ENCODE assay signal across 8 cellular contexts in genomic region chr1:22711591-22712501, GRCh38. TPM values are rescaled to one million over a fixed set of nuclear protein-coding genes. Genes with fewer than 3 reads are reported as not detected.
DNase-seq lines count a peak whose midpoint lies in the region; ATAC-seq and TF ChIP-seq lines count a peak whose summit lies in the region.

No MANE protein-coding gene starts in this region.

- H3K4me3 ChIP-seq in testis, result peak overlapping the region; percentile 47 to 49

- POLR2A ChIA-PET in activated CD8-positive, alpha-beta T cell treated with anti-CD3 and anti-CD28 coated beads, Interleukin-2, amount 10 ng/mL, durations not matched to agents 7 days and 5 days (lab: Charles Lee), result no interaction called here

- no peak for DNase-seq in activated naive CD4-positive, alpha-beta T cell treated with anti-CD3 and anti-CD28 coated beads for 36 hours
- DNase-seq in activated naive CD4-positive, alpha-beta T cell treated with anti-CD3 and anti-CD28 coated beads, Interleukin-2, amount 10 ng/mL, durations not matched to agents 7 days and 5 days, result no peak
- DNase-seq in activated CD8-positive, alpha-beta T cell treated with anti-CD3 and anti-CD28 coated beads, Interleukin-2, amount 10 ng/mL, durations not matched to agents 7 days and 5 days, result no peak
- DNase-seq in iPS-NIHi11 (ENCODE audit: low spot score), result peak; percentile 56
- peak; percentile 18 for DNase-seq in testis
- no peak for DNase-seq in effector CD8-positive, alpha-beta T cell (lab: John Stamatoyannopoulos, UW)
- no peak for DNase-seq in inferior parietal cortex (ENCODE audit: extremely low spot score)
- no peak for DNase-seq in germinal center (ENCODE audit: low spot score)

- peak overlapping the region; percentile 30 for H3K4me3 Mint-ChIP-seq in activated naive CD4-positive, alpha-beta T cell treated with anti-CD3 and anti-CD28 coated beads for 36 hours
- no peak overlapping the region for H3K4me3 Mint-ChIP-seq in activated naive CD4-positive, alpha-beta T cell treated with anti-CD3 and anti-CD28 coated beads, Interleukin-2, amount 10 ng/mL, durations not matched to agents 7 days and 5 days
- H3K4me3 Mint-ChIP-seq in activated CD8-positive, alpha-beta T cell treated with anti-CD3 and anti-CD28 coated beads, Interleukin-2, amount 10 ng/mL, durations not matched to agents 7 days and 5 days, result peak overlapping the region; percentile 19

- intact Hi-C loops in activated naive CD4-positive, alpha-beta T cell treated with anti-CD3 and anti-CD28 coated beads for 36 hours (cut with micrococcal nuclease), result no loop called here
- intact Hi-C loops in testis (cut with DNase I; ENCODE audit: low total_unique reads), result no loop called here

- CTCF ChIA-PET in activated naive CD4-positive, alpha-beta T cell treated with anti-CD3 and anti-CD28 coated beads for 36 hours (lab: Charles Lee), result no interaction called here
- CTCF ChIA-PET in activated naive CD4-positive, alpha-beta T cell treated with anti-CD3 and anti-CD28 coated beads, Interleukin-2, amount 10 ng/mL, durations not matched to agents 7 days and 5 days (lab: Charles Lee), result interaction anchor here (1.1 kb wide), 1 partner anchor 7 kb away, joined by 4 read pairs; no protein-coding TSS in a partner anchor
- CTCF ChIA-PET in activated CD8-positive, alpha-beta T cell treated with anti-CD3 and anti-CD28 coated beads, Interleukin-2, amount 10 ng/mL, durations not matched to agents 7 days and 5 days (lab: Charles Lee), result interaction anchor here (1.1 kb wide), 1 partner anchor 7 kb away, joined by 3 read pairs; no protein-coding TSS in a partner anchor

- H3K27ac ChIP-seq in testis, result no peak overlapping the region

- peaks cover 46% of the 10 kb centered on the region for H3K27me3 Mint-ChIP-seq in activated naive CD4-positive, alpha-beta T cell treated with anti-CD3 and anti-CD28 coated beads for 36 hours (ENCODE audit: low read depth)
- peaks cover 76% of the 10 kb centered on the region for H3K27me3 Mint-ChIP-seq in activated naive CD4-positive, alpha-beta T cell treated with anti-CD3 and anti-CD28 coated beads, Interleukin-2, amount 10 ng/mL, durations not matched to agents 7 days and 5 days
- H3K27me3 Mint-ChIP-seq in activated CD8-positive, alpha-beta T cell treated with anti-CD3 and anti-CD28 coated beads, Interleukin-2, amount 10 ng/mL, durations not matched to agents 7 days and 5 days (ENCODE audit: low read depth), result peaks cover 60% of the 10 kb centered on the region

- WGBS in testis, 2 donors, result 17 to 45% methylated on average over 15 to 51 of the region's 53 CpGs

- H3K4me1 ChIP-seq in testis, result peaks cover 7% of the 10 kb centered on the region

- no peaks in the 10 kb centered on the region for H3K27me3 ChIP-seq in testis

- no peak for TF ChIP-seq CTCF in testis (IDR thresholded peaks at IDR 0.05)

- peaks cover 9% of the 10 kb centered on the region for H3K4me1 Mint-ChIP-seq in activated naive CD4-positive, alpha-beta T cell treated with anti-CD3 and anti-CD28 coated beads for 36 hours (ENCODE audit: low read depth)
- peaks cover 5% of the 10 kb centered on the region for H3K4me1 Mint-ChIP-seq in activated naive CD4-positive, alpha-beta T cell treated with anti-CD3 and anti-CD28 coated beads, Interleukin-2, amount 10 ng/mL, durations not matched to agents 7 days and 5 days
- H3K4me1 Mint-ChIP-seq in activated CD8-positive, alpha-beta T cell treated with anti-CD3 and anti-CD28 coated beads, Interleukin-2, amount 10 ng/mL, durations not matched to agents 7 days and 5 days (ENCODE audit: low read depth), result peaks cover 7% of the 10 kb centered on the region

- H3K36me3 Mint-ChIP-seq in activated naive CD4-positive, alpha-beta T cell treated with anti-CD3 and anti-CD28 coated beads for 36 hours (ENCODE audit: low read depth), result no peaks in the 10 kb centered on the region
- H3K36me3 Mint-ChIP-seq in activated naive CD4-positive, alpha-beta T cell treated with anti-CD3 and anti-CD28 coated beads, Interleukin-2, amount 10 ng/mL, durations not matched to agents 7 days and 5 days, result no peaks in the 10 kb centered on the region
- H3K36me3 Mint-ChIP-seq in activated CD8-positive, alpha-beta T cell treated with anti-CD3 and anti-CD28 coated beads, Interleukin-2, amount 10 ng/mL, durations not matched to agents 7 days and 5 days (ENCODE audit: low read depth), result no peaks in the 10 kb centered on the region

- TF ChIP-seq POLR2A in testis (IDR thresholded peaks at IDR 0.05), result no peak

- no peak for ATAC-seq in activated CD8-positive, alpha-beta T cell treated with anti-CD3 and anti-CD28 coated beads, Interleukin-2, amount 10 ng/mL, durations not matched to agents 7 days and 5 days

- no peaks in the 10 kb centered on the region for H3K9me3 Mint-ChIP-seq in activated naive CD4-positive, alpha-beta T cell treated with anti-CD3 and anti-CD28 coated beads for 36 hours
- no peaks in the 10 kb centered on the region for H3K9me3 Mint-ChIP-seq in activated naive CD4-positive, alpha-beta T cell treated with anti-CD3 and anti-CD28 coated beads, Interleukin-2, amount 10 ng/mL, durations not matched to agents 7 days and 5 days
- no peaks in the 10 kb centered on the region for H3K9me3 Mint-ChIP-seq in activated CD8-positive, alpha-beta T cell treated with anti-CD3 and anti-CD28 coated beads, Interleukin-2, amount 10 ng/mL, durations not matched to agents 7 days and 5 days (ENCODE audit: insufficient read depth)

- H3K9me3 ChIP-seq in testis, result no peaks in the 10 kb centered on the region

- no peaks in the 10 kb centered on the region for H3K36me3 ChIP-seq in testis (ENCODE audit: low read depth, missing control alignments)

- H3K27ac Mint-ChIP-seq in activated naive CD4-positive, alpha-beta T cell treated with anti-CD3 and anti-CD28 coated beads for 36 hours, result no peak overlapping the region
- no peak overlapping the region for H3K27ac Mint-ChIP-seq in activated naive CD4-positive, alpha-beta T cell treated with anti-CD3 and anti-CD28 coated beads, Interleukin-2, amount 10 ng/mL, durations not matched to agents 7 days and 5 days
- H3K27ac Mint-ChIP-seq in activated CD8-positive, alpha-beta T cell treated with anti-CD3 and anti-CD28 coated beads, Interleukin-2, amount 10 ng/mL, durations not matched to agents 7 days and 5 days, result no peak overlapping the region

RNA-seq across cellular contexts. Expression of gene EPHB2, which starts 1.2 kb away (rescaled TPM):
- total RNA-seq in activated naive CD4-positive, alpha-beta T cell treated with anti-CD3 and anti-CD28 coated beads for 36 hours, result not detected
- not detected for total RNA-seq in activated CD8-positive, alpha-beta T cell treated with anti-CD3 and anti-CD28 coated beads, Interleukin-2, amount 10 ng/mL, durations not matched to agents 7 days and 5 days
- total RNA-seq in testis, result 1 to 10 TPM; 7.7 to 9.4 TPM
- polyA plus RNA-seq in testis (ENCODE audit: insufficient read depth, low read depth, low replicate concordance), result 8.2 TPM

RNA-seq across cellular contexts. Expression of gene C1QB, which starts 58.8 kb away (rescaled TPM):
- total RNA-seq in activated naive CD4-positive, alpha-beta T cell treated with anti-CD3 and anti-CD28 coated beads for 36 hours, result not detected
- total RNA-seq in activated CD8-positive, alpha-beta T cell treated with anti-CD3 and anti-CD28 coated beads, Interleukin-2, amount 10 ng/mL, durations not matched to agents 7 days and 5 days, result not detected
- 10 to 100 TPM; 16.8 to 66.0 TPM for total RNA-seq in testis
- 155 TPM for polyA plus RNA-seq in testis (ENCODE audit: insufficient read depth, low read depth, low replicate concordance)

Comparison
In these comparisons a context has a peak if more than half of its experiments do, and no peak if none do; other contexts are left out.
1. DNase-seq: peak in iPS-NIHi11 (single experiment) and testis (single experiment); none in activated naive CD4-positive, alpha-beta T cell treated with anti-CD3 and anti-CD28 coated beads for 36 hours (single experiment), activated naive CD4-positive, alpha-beta T cell treated with anti-CD3 and anti-CD28 coated beads, Interleukin-2, amount 10 ng/mL, durations not matched to agents 7 days and 5 days (single experiment), activated CD8-positive, alpha-beta T cell treated with anti-CD3 and anti-CD28 coated beads, Interleukin-2, amount 10 ng/mL, durations not matched to agents 7 days and 5 days (single experiment), effector CD8-positive, alpha-beta T cell (single experiment), inferior parietal cortex (single experiment) and germinal center (single experiment).
2. RNA of gene EPHB2, which starts 1.2 kb away (total RNA-seq): 7.7 to 9.4 TPM in testis; not detected in activated naive CD4-positive, alpha-beta T cell treated with anti-CD3 and anti-CD28 coated beads for 36 hours and not detected in activated CD8-positive, alpha-beta T cell treated with anti-CD3 and anti-CD28 coated beads, Interleukin-2, amount 10 ng/mL, durations not matched to agents 7 days and 5 days; every median in the first group is over 4 times any median in the second.
3. RNA of gene C1QB, which starts 58.8 kb away (total RNA-seq): 16.8 to 66.0 TPM in testis; not detected in activated naive CD4-positive, alpha-beta T cell treated with anti-CD3 and anti-CD28 coated beads for 36 hours and not detected in activated CD8-positive, alpha-beta T cell treated with anti-CD3 and anti-CD28 coated beads, Interleukin-2, amount 10 ng/mL, durations not matched to agents 7 days and 5 days; every median in the first group is over 10 times any median in the second.